Comparison of ENCODE assay signal across 20 cellular contexts in the genomic region with DNA sequence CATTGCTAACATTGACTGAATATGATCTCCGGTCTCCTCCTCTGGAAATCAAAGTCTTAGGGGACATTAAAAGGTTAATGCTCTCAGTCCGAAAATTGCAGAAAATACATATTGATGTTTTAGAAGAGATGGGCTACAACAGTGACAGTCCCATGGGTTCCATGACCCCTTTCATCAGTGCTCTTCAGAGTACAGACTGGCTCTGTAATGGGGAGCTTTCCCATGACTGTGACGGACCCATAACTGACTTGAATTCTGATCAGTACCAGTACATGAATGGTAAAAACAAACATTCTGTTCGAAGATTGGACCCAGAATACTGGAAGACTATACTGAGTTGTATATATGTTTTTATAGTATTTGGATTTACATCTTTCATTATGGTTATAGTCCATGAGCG.
"Had no signal": no experiment of that assay in that cellular context is flagged by ENCODE, and none has a peak within 500 bp of the region (broad histone marks: within the 10 kb centered on the region; RNA-seq: fewer than 3 reads in every experiment).

No MANE protein-coding gene starts in this region.

- H3K27me3 Mint-ChIP-seq: activated B cell treated with CpG ODN at 0.5 μM for 24 hours; activated CD4-positive, alpha-beta memory T cell treated with anti-CD3 and anti-CD28 coated beads for 36 hours; activated CD4-positive, alpha-beta T cell treated with anti-CD3 and anti-CD28 coated beads, Interleukin-2, amount 10 ng/mL, durations not matched to agents 7 days and 5 days; activated naive CD8-positive, alpha-beta T cell had no signal

- DNase-seq: activated B cell treated with CpG ODN at 0.5 μM for 24 hours; activated CD4-positive, alpha-beta memory T cell treated with anti-CD3 and anti-CD28 coated beads for 36 hours; activated CD4-positive, alpha-beta T cell treated with anti-CD3 and anti-CD28 coated beads, Interleukin-2, amount 10 ng/mL, durations not matched to agents 7 days and 5 days; activated CD8-positive, alpha-beta memory T cell treated with anti-CD3 and anti-CD28 coated beads for 24 hours; activated gamma-delta T cell; activated naive CD4-positive, alpha-beta T cell treated with anti-CD3 and anti-CD28 coated beads for 36 hours; activated T-cell treated with anti-CD3 and anti-CD28 coated beads, Interleukin-2, amount 50 U/mL, for 4 hours; brain microvascular endothelial cell; cerebellar nuclear complex; NCI-H1105 treated with DMSO at 0.1 percent for 48 hours; NCI-H1436 treated with DMSO at 0.1 percent for 48 hours; NCI-H187; NCI-H2081; NCI-H510A treated with DMSO at 0.1 percent for 48 hours; NCI-H69; NK-92 treated with Interleukin-12 subunit alpha and Interleukin-12 subunit beta, amount 100 ng/mL, for 24 hours; SHP77 treated with DMSO at 0.1 percent for 48 hours; T-helper 9 cell had no signal

- H3K9me3 Mint-ChIP-seq: activated B cell treated with CpG ODN at 0.5 μM for 24 hours; activated CD4-positive, alpha-beta memory T cell treated with anti-CD3 and anti-CD28 coated beads for 36 hours; activated CD4-positive, alpha-beta T cell treated with anti-CD3 and anti-CD28 coated beads, Interleukin-2, amount 10 ng/mL, durations not matched to agents 7 days and 5 days; activated naive CD4-positive, alpha-beta T cell treated with anti-CD3 and anti-CD28 coated beads for 36 hours; activated T-cell treated with anti-CD3 and anti-CD28 coated beads, Interleukin-2, amount 50 U/mL, for 4 hours; T-helper 1 cell treated with Interleukin-12 subunit alpha and Interleukin-12 subunit beta and Interleukin-4 antibody, amounts not matched to agents 30 μg/mL and 1 μg/mL, for 36 hours had no signal

- H3K4me3 Mint-ChIP-seq: activated B cell treated with CpG ODN at 0.5 μM for 24 hours; activated CD4-positive, alpha-beta memory T cell treated with anti-CD3 and anti-CD28 coated beads for 36 hours; activated CD4-positive, alpha-beta T cell treated with anti-CD3 and anti-CD28 coated beads, Interleukin-2, amount 10 ng/mL, durations not matched to agents 7 days and 5 days; activated naive CD4-positive, alpha-beta T cell treated with anti-CD3 and anti-CD28 coated beads for 36 hours; activated naive CD8-positive, alpha-beta T cell; activated T-cell treated with anti-CD3 and anti-CD28 coated beads, Interleukin-2, amount 50 U/mL, for 4 hours; T-helper 1 cell treated with Interleukin-12 subunit alpha and Interleukin-12 subunit beta and Interleukin-4 antibody, amounts not matched to agents 30 μg/mL and 1 μg/mL, for 36 hours had no signal

- H3K27ac Mint-ChIP-seq: activated B cell treated with CpG ODN at 0.5 μM for 24 hours; activated CD4-positive, alpha-beta memory T cell treated with anti-CD3 and anti-CD28 coated beads for 36 hours; activated CD4-positive, alpha-beta T cell treated with anti-CD3 and anti-CD28 coated beads, Interleukin-2, amount 10 ng/mL, durations not matched to agents 7 days and 5 days; activated naive CD4-positive, alpha-beta T cell treated with anti-CD3 and anti-CD28 coated beads for 36 hours; activated naive CD8-positive, alpha-beta T cell; T-helper 1 cell treated with Interleukin-12 subunit alpha and Interleukin-12 subunit beta and Interleukin-4 antibody, amounts not matched to agents 30 μg/mL and 1 μg/mL, for 36 hours had no signal

- H3K27ac ChIP-seq: brain microvascular endothelial cell had no signal

- H3K27me3 ChIP-seq: brain microvascular endothelial cell had no signal

- ATAC-seq: activated T-cell treated with anti-CD3 and anti-CD28 coated beads, Interleukin-2, amount 50 U/mL, for 4 hours had no signal
